33 cellular contexts compared by ENCODE assay signal in the genomic region with DNA sequence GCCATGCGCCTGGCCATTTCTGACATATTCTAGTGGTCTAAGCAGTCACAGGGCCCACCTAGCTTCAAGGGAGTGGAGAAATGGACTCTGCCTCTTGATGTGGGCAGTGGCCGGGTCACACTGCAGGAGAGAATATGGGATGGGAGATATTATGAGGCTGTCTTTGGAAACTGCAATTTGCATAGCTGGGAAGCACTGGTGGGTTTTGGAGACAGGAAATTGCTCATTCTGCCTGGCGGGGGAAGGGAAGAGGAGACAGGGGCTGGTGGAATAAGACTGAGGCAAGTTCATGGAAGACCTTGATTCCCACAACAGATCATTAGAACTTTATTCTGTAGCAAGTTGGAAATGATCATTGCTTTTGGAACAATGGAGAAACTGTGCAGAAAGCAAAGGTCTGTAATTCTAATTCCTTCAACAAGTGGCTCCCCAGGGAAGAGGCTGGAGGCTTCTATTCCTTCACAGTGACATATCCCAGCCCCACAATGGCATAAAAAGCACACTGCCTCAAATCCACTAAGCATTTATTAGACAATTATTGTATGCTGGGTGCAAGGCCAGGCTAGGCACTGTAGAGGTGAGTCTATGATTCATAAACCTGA. TPM values are rescaled to one million over a fixed set of nuclear protein-coding genes. Genes with fewer than 3 reads are reported as not detected.
DNase-seq lines count a peak whose midpoint lies in the region; ATAC-seq, FAIRE-seq and TF ChIP-seq lines count a peak whose summit lies in the region.
"Had no signal": no experiment of that assay in that cellular context is flagged by ENCODE, and none has a peak within 500 bp of the region (broad histone marks: within the 10 kb centered on the region; RNA-seq: fewer than 3 reads in every experiment).

No MANE protein-coding gene starts in this region.

- H3K27ac ChIP-seq in DOHH2 (ENCODE audit: low read depth, low read length) (no peak overlapping the region), HepG2 (ENCODE audit: extremely low read length, insufficient read depth, low read length) (peak overlapping the region; percentile 2), vagina (no peak overlapping the region)
- H3K27ac ChIP-seq: BLaER1, esophagus squamous epithelium, GM23248, right atrium auricular region had no signal

- CTCF ChIA-PET in HepG2 (lab: Yijun Ruan, JAX; ENCODE audit: low intra/inter-chr PET ratio, low total read pairs): interaction anchor here (2.0 kb wide), 1 partner anchor 21 kb away, joined by 5 read pairs; no protein-coding TSS in a partner anchor
- CTCF ChIA-PET in activated CD4-positive, alpha-beta T cell treated with anti-CD3 and anti-CD28 coated beads, Interleukin-2, amount 10 ng/mL, durations not matched to agents 7 days and 5 days (lab: Charles Lee): no interaction called here

- H3K4me2 ChIP-seq in DOHH2 (ENCODE audit: low read length) (peak overlapping the region; percentile 6), HepG2 (ENCODE audit: low read depth, low read length) (no peak overlapping the region)

- H3K9me3 ChIP-seq in DOHH2 (ENCODE audit: control insufficient read depth, insufficient read depth, low read length) (no peaks in the 10 kb centered on the region), HepG2 (ENCODE audit: low read length) (no peaks in the 10 kb centered on the region), vagina (no peaks in the 10 kb centered on the region)
- H3K9me3 ChIP-seq: BLaER1, breast epithelium, esophagus squamous epithelium, right atrium auricular region had no signal

- H3K27me3 ChIP-seq in DOHH2 (ENCODE audit: control insufficient read depth, low read length): no peaks in the 10 kb centered on the region
- no peaks in the 10 kb centered on the region for H3K27me3 ChIP-seq in HepG2 (ENCODE audit: control insufficient read depth in 1 of 2, insufficient read depth in 2 of 2, low read length in 2 of 2)
- H3K27me3 ChIP-seq in vagina: no peaks in the 10 kb centered on the region
- H3K27me3 ChIP-seq: BLaER1, breast epithelium, right atrium auricular region had no signal

- H3K36me3 Mint-ChIP-seq in activated CD4-positive, alpha-beta T cell treated with anti-CD3 and anti-CD28 coated beads, Interleukin-2, amount 10 ng/mL, durations not matched to agents 7 days and 5 days (ENCODE audit: low read depth): no peaks in the 10 kb centered on the region
- H3K36me3 Mint-ChIP-seq: activated CD8-positive, alpha-beta memory T cell treated with anti-CD3 and anti-CD28 coated beads, Interleukin-2, amount 10 ng/mL, durations not matched to agents 7 days and 5 days; type B pancreatic cell had no signal

- H3K36me3 ChIP-seq in DOHH2 (ENCODE audit: control insufficient read depth, low read length) (no peaks in the 10 kb centered on the region), HepG2 (replicated peaks in 1 of 2; ENCODE audit: control insufficient read depth in 1 of 2, insufficient read depth in 2 of 2, low read length in 2 of 2) (no peaks in the 10 kb centered on the region; a peak in 1 of 5 replicates), vagina (no peaks in the 10 kb centered on the region)
- H3K36me3 ChIP-seq: BLaER1, breast epithelium, esophagus squamous epithelium, right atrium auricular region had no signal

- peaks cover 43% of the 10 kb centered on the region for H3K4me1 ChIP-seq in DOHH2 (ENCODE audit: control insufficient read depth, low read length)
- H3K4me1 ChIP-seq in HepG2 (ENCODE audit: insufficient read depth, low read length): peaks cover 73% of the 10 kb centered on the region
- no peaks in the 10 kb centered on the region for H3K4me1 ChIP-seq in vagina

- H3K27me3 Mint-ChIP-seq in activated CD4-positive, alpha-beta T cell treated with anti-CD3 and anti-CD28 coated beads, Interleukin-2, amount 10 ng/mL, durations not matched to agents 7 days and 5 days: peaks cover 3% of the 10 kb centered on the region
- H3K27me3 Mint-ChIP-seq: activated B cell treated with CpG ODN at 0.5 μM for 24 hours, type B pancreatic cell had no signal

- TF ChIP-seq EP300 in HepG2 (IDR thresholded peaks at IDR 0.05; ENCODE audit: low read depth in 2 of 2, low read length in 2 of 2): no peak
- no peak for TF ChIP-seq EP300 in HepG2 (CRISPR knock-in tag; IDR thresholded peaks at IDR 0.05; ENCODE audit: borderline replicate concordance)

- H3K79me2 ChIP-seq in DOHH2 (ENCODE audit: control insufficient read depth, low read length) (no peaks in the 10 kb centered on the region), HepG2 (ENCODE audit: insufficient read depth, low read length) (no peaks in the 10 kb centered on the region)

- BruUV-seq in HepG2 (replicated peaks; lab: Mats Ljungman, UMichigan): no TSS peak

- intact Hi-C loops in HepG2 (cut with micrococcal nuclease; ENCODE audit: unreplicated experiment): no loop called here
- intact Hi-C loops in vagina (cut with DNase I): no loop called here

- H3K9me2 ChIP-seq in DOHH2 (replicated peaks; ENCODE audit: control insufficient read depth, low read length): no peaks in the 10 kb centered on the region

- H3F3A ChIP-seq in DOHH2 (ENCODE audit: control insufficient read depth, insufficient read depth): no peaks in the 10 kb centered on the region

- H3K27ac Mint-ChIP-seq in activated CD4-positive, alpha-beta T cell treated with anti-CD3 and anti-CD28 coated beads, Interleukin-2, amount 10 ng/mL, durations not matched to agents 7 days and 5 days: no peak overlapping the region
- H3K27ac Mint-ChIP-seq: activated B cell treated with CpG ODN at 0.5 μM for 24 hours; activated CD8-positive, alpha-beta memory T cell treated with anti-CD3 and anti-CD28 coated beads, Interleukin-2, amount 10 ng/mL, durations not matched to agents 7 days and 5 days; activated T-cell treated with anti-CD3 and anti-CD28 coated beads, Interleukin-2, amount 50 U/mL, for 72 hours; nephron had no signal

- WGBS in HepG2 (ENCODE audit: low lambda C conversion rate): 85% methylated on average over 3 of the region's 3 CpGs

- H3K4me3 Mint-ChIP-seq in activated CD4-positive, alpha-beta T cell treated with anti-CD3 and anti-CD28 coated beads, Interleukin-2, amount 10 ng/mL, durations not matched to agents 7 days and 5 days: no peak overlapping the region
- H3K4me3 Mint-ChIP-seq: activated B cell treated with CpG ODN at 0.5 μM for 24 hours; activated CD8-positive, alpha-beta memory T cell treated with anti-CD3 and anti-CD28 coated beads, Interleukin-2, amount 10 ng/mL, durations not matched to agents 7 days and 5 days; activated T-cell treated with anti-CD3 and anti-CD28 coated beads, Interleukin-2, amount 50 U/mL, for 72 hours; nephron; type B pancreatic cell had no signal

- in situ Hi-C loops in HepG2 (cut with HindIII; ENCODE audit: extremely low pct_ligation_motif_present, low pct_unique_long_range_greater_than_20kb): no loop called here

- H4K20me1 ChIP-seq in DOHH2 (ENCODE audit: control insufficient read depth, insufficient read depth, low read depth, low read length): no peaks in the 10 kb centered on the region
- H4K20me1 ChIP-seq in HepG2 (ENCODE audit: insufficient read depth, low read length): no peaks in the 10 kb centered on the region
- H4K20me1 ChIP-seq: BLaER1 had no signal

- ATAC-seq in HepG2: no peak

- H3K4me3 ChIP-seq in DOHH2 (ENCODE audit: low read length) (no peak overlapping the region), choroid plexus epithelial cell (ENCODE audit: low read depth, low read length) (no peak overlapping the region), HepG2 (replicated peaks in 1 of 3; ENCODE audit: insufficient read depth in 1 of 3, low read depth in 2 of 3, low read length in 3 of 3) (no peak overlapping the region), vagina (no peak overlapping the region)
- H3K4me3 ChIP-seq: BLaER1, breast epithelium, esophagus squamous epithelium, GM23248, right atrium auricular region had no signal

- H2AFZ ChIP-seq in HepG2 (ENCODE audit: low read length): no peak overlapping the region
- H2AFZ ChIP-seq: GM23248 had no signal

- TF ChIP-seq RAD21 in HepG2 (CRISPR knock-in tag; IDR thresholded peaks at IDR 0.05): no peak

- H3K9me3 Mint-ChIP-seq in activated CD4-positive, alpha-beta T cell treated with anti-CD3 and anti-CD28 coated beads, Interleukin-2, amount 10 ng/mL, durations not matched to agents 7 days and 5 days: no peaks in the 10 kb centered on the region
- H3K9me3 Mint-ChIP-seq: activated B cell treated with CpG ODN at 0.5 μM for 24 hours; activated T-cell treated with anti-CD3 and anti-CD28 coated beads, Interleukin-2, amount 50 U/mL, for 72 hours; nephron; type B pancreatic cell had no signal

- peaks cover 3% of the 10 kb centered on the region for H3K4me1 Mint-ChIP-seq in activated CD4-positive, alpha-beta T cell treated with anti-CD3 and anti-CD28 coated beads, Interleukin-2, amount 10 ng/mL, durations not matched to agents 7 days and 5 days
- H3K4me1 Mint-ChIP-seq: nephron had no signal

- TF ChIP-seq CTCF in DOHH2 (IDR thresholded peaks at IDR 0.05; ENCODE audit: low read depth, low read length, poor library complexity, severe bottlenecking) (no peak), choroid plexus epithelial cell (conservative IDR thresholded peaks at IDR 0.05; ENCODE audit: low read depth, low read length) (no peak), HepG2 (CRISPR knock-in tag; IDR thresholded peaks at IDR 0.05) (no peak), vagina (IDR thresholded peaks at IDR 0.05) (no peak)

- POLR2A ChIA-PET in HepG2 (lab: Yijun Ruan, JAX): interaction anchor here (1.0 kb wide), 1 partner anchor 8 kb away, joined by 3 read pairs; no protein-coding TSS in a partner anchor
- POLR2A ChIA-PET in activated CD4-positive, alpha-beta T cell treated with anti-CD3 and anti-CD28 coated beads, Interleukin-2, amount 10 ng/mL, durations not matched to agents 7 days and 5 days (lab: Charles Lee): no interaction called here

- TF ChIP-seq POLR2A in HepG2 (IDR thresholded peaks at IDR 0.05; ENCODE audit: insufficient read depth in 1 of 2, low read depth in 2 of 2, low read length in 2 of 2) (no peak), vagina (IDR thresholded peaks at IDR 0.05) (no peak)

- FAIRE-seq in HepG2 (lab: Jason Lieb, UNC): no peak
- FAIRE-seq: frontal cortex had no signal

- H3K9ac ChIP-seq in HepG2 (ENCODE audit: insufficient read depth, low read depth, low read length): no peak overlapping the region
- H3K9ac ChIP-seq: BLaER1, GM23248 had no signal

- peak; percentile 20 to 68 for DNase-seq in NCI-H526 (lab: John Stamatoyannopoulos, UW)
- peak; percentile 32 for DNase-seq in choroid plexus epithelial cell (ENCODE audit: low read depth)
- DNase-seq in HepG2 (ENCODE audit: low spot score): no peak
- no peak for DNase-seq in activated CD4-positive, alpha-beta T cell treated with anti-CD3 and anti-CD28 coated beads, Interleukin-2, amount 10 ng/mL, durations not matched to agents 7 days and 5 days
- DNase-seq in central memory CD4-positive, alpha-beta T cell: no peak
- DNase-seq in amniotic stem cell (lab: John Stamatoyannopoulos, UW): no peak
- no peak for DNase-seq in vagina (ENCODE audit: extremely low spot score in 2 of 2)
- DNase-seq: ACHN; activated B cell treated with CpG ODN at 0.5 μM for 24 hours; activated CD8-positive, alpha-beta memory T cell treated with anti-CD3 and anti-CD28 coated beads, Interleukin-2, amount 10 ng/mL, durations not matched to agents 7 days and 5 days; activated naive CD4-positive, alpha-beta T cell treated with Interleukin-2 at 50 U/mL for 16 hours; activated T-cell treated with anti-CD3 and anti-CD28 coated beads, Interleukin-2, amount 50 U/mL, for 72 hours; cortex of kidney; DMS79; esophagus squamous epithelium; GM23248; hypothalamus; NCI-H1092 treated with DMSO at 0.1 percent for 48 hours; NCI-H187; NK-92 treated with Interleukin-12 subunit alpha and Interleukin-12 subunit beta, amount 100 ng/mL, for 24 hours; SHP77; stimulated activated CD4-positive, alpha-beta T cell treated with anti-CD3 and anti-CD28 coated beads, Interleukin-2, amount 100 ng/mL, for 48 hours; substantia nigra; SW 1271; T1000 had no signal

RNA-seq across cellular contexts. Expression of gene NCMAP, which starts 10.5 kb away (rescaled TPM):
- total RNA-seq in HepG2 (2016; rRNA removed; fragmentation: Illumina TruSeq; extraction: Trizol) (2.7 and 2.9 TPM in 2 replicates), vagina (0.25 TPM)
- 1.1 and 1.7 TPM in 2 replicates for total RNA-seq in HepG2 (2016; cell fraction: cytosol; rRNA removed; fragmentation: Illumina TruSeq; extraction: Trizol; ENCODE audit: low read depth)
- total RNA-seq in HepG2 (2016; cell fraction: insoluble cytoplasmic fraction; rRNA removed; fragmentation: Illumina TruSeq; extraction: Trizol): 2.5 and 2.7 TPM in 2 replicates
- total RNA-seq in HepG2 (2016; cell fraction: membrane; rRNA removed; fragmentation: Illumina TruSeq; extraction: Trizol): 3.6 and 4.1 TPM in 2 replicates
- total RNA-seq in HepG2 (2016; cell fraction: nucleus; rRNA removed; fragmentation: Illumina TruSeq; extraction: Trizol): 1.3 and 1.7 TPM in 2 replicates
- polyA plus RNA-seq in HepG2 (2011; rRNA removed): 20.0 and 22.0 TPM in 2 replicates
- polyA plus RNA-seq in HepG2 (2011; cell fraction: cytosol; rRNA removed): 16.3 and 22.0 TPM in 2 replicates
- 6.2 and 8.2 TPM in 2 replicates for polyA plus RNA-seq in HepG2 (2011; cell fraction: nucleus; rRNA removed)
- polyA plus RNA-seq in HepG2 (2012): 9.9 and 19.2 TPM in 2 replicates
- 1.1 and 1.6 TPM in 2 replicates for polyA plus RNA-seq in HepG2 (2016; cell fraction: cytosol; fragmentation: Illumina TruSeq; extraction: Trizol; ENCODE audit: low read depth)
- polyA plus RNA-seq in HepG2 (2016; cell fraction: insoluble cytoplasmic fraction; fragmentation: Illumina TruSeq; extraction: Trizol; ENCODE audit: low read depth): 2.0 and 2.2 TPM in 2 replicates
- polyA plus RNA-seq in HepG2 (2016; cell fraction: membrane; fragmentation: Illumina TruSeq; extraction: Trizol; ENCODE audit: low read depth): 2.3 and 3.2 TPM in 2 replicates
- polyA plus RNA-seq in HepG2 (2016; cell fraction: nucleus; fragmentation: Illumina TruSeq; extraction: Trizol; ENCODE audit: insufficient read depth, low read depth): 2.1 and 2.3 TPM in 2 replicates
- 28.8 TPM in 1 of 2 replicates, not detected in the other for polyA minus RNA-seq in HepG2 (2011; rRNA and poly(A)+ RNA removed; ENCODE audit: low replicate concordance)
- 13.1 and 18.4 TPM in 2 replicates for polyA minus RNA-seq in HepG2 (2011; cell fraction: cytosol; rRNA and poly(A)+ RNA removed)
- 6.2 and 9.0 TPM in 2 replicates for polyA minus RNA-seq in HepG2 (2011; cell fraction: nucleus; rRNA and poly(A)+ RNA removed)
- total RNA-seq in activated CD4-positive, alpha-beta T cell treated with anti-CD3 and anti-CD28 coated beads, Interleukin-2, amount 10 ng/mL, durations not matched to agents 7 days and 5 days: not detected
- total RNA-seq: activated B cell treated with CpG ODN at 0.5 μM for 24 hours; activated CD8-positive, alpha-beta memory T cell treated with anti-CD3 and anti-CD28 coated beads, Interleukin-2, amount 10 ng/mL, durations not matched to agents 7 days and 5 days; GM23248; osteocyte had no signal
- polyA plus RNA-seq: GM23248 had no signal

Comparison
In these comparisons a context has a peak if more than half of its experiments do, and no peak if none do; other contexts are left out.
1. DNase-seq: peak in NCI-H526 (2 of 2) and choroid plexus epithelial cell (single experiment); none in HepG2 (single experiment), activated CD4-positive, alpha-beta T cell treated with anti-CD3 and anti-CD28 coated beads, Interleukin-2, amount 10 ng/mL, durations not matched to agents 7 days and 5 days (single experiment), central memory CD4-positive, alpha-beta T cell (single experiment), amniotic stem cell (single experiment) and vagina (0 of 2).